23 cellular contexts compared by ENCODE assay signal in the genomic region with DNA sequence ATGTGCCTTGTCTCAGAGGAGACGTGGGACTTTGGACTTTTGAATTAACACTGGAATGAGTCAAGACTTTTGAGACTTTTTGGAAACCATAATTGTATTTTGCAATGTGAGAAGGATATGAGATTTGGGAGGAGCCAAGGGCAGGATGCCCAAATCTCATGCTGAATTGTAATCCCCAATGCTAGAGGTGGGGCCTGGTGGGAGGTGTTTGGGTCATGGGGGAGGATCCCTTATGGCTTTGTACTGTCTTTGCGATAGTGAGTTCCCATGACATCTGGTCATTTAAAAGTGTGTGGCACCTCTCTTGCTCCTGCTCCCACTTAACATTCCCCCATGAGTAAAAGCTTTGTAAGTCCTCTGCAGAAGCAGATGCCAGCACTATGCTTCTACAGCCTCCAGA. TPM values are rescaled to one million over a fixed set of nuclear protein-coding genes. Genes with fewer than 3 reads are reported as not detected.
A peak's percentile ranks its signal among the peaks of the same experiment; 100 is the strongest.
DNase-seq lines count a peak whose midpoint lies in the region; ATAC-seq, FAIRE-seq and TF ChIP-seq lines count a peak whose summit lies in the region.
"Had no signal": no experiment of that assay in that cellular context is flagged by ENCODE, and none has a peak within 500 bp of the region (broad histone marks: within the 10 kb centered on the region; RNA-seq: fewer than 3 reads in every experiment).

No MANE protein-coding gene starts in this region.

- TF ChIP-seq RAD21 in A549 (conservative IDR thresholded peaks at IDR 0.05 in 1 of 2, IDR thresholded peaks at IDR 0.05 in 1 of 2): no peak

- H3K27me3 ChIP-seq in right cardiac atrium (ENCODE audit: control insufficient read depth, insufficient read depth): no peaks in the 10 kb centered on the region
- H3K27me3 ChIP-seq in testis: no peaks in the 10 kb centered on the region

- H3K4me2 ChIP-seq in A549: peak overlapping the region; percentile 10; the same call in 1 of the 3 replicates

- H3K27ac ChIP-seq in A549 (no peak overlapping the region), SK-N-MC (peak overlapping the region; percentile 67), right cardiac atrium (ENCODE audit: low read length) (no peak overlapping the region), testis (no peak overlapping the region)

- CTCF ChIA-PET in A549 (lab: Yijun Ruan, JAX): interaction anchor here (1.0 to 1.7 kb wide), 3 partner anchors 9 to 39 kb away, joined by 3 to 6 read pairs (median 3); partner anchors contain the start of gene FAM149B1

- ATAC-seq in A549 (no peak), right cardiac atrium (peak; percentile 62 to 73), HG02973 (IDR thresholded peaks at IDR 0.05; ENCODE audit: unreplicated experiment) (no peak)
- ATAC-seq: GM12878 had no signal

- peak in 1 of 2 experiments; percentile 9 for DNase-seq in A549 (ENCODE audit: low read depth in 1 of 2, low spot score in 1 of 2)
- DNase-seq in SK-N-MC (ENCODE audit: low read depth, low spot score): no peak
- DNase-seq in fibroblast of the aortic adventitia (ENCODE audit: low read depth): peak; percentile 25
- peak; percentile 64 to 84 (median 71) for DNase-seq in right cardiac atrium
- DNase-seq in testis: no peak
- DNase-seq in midbrain (lab: John Stamatoyannopoulos, UW): no peak
- no peak for DNase-seq in NCI-H1048 (lab: John Stamatoyannopoulos, UW)
- DNase-seq: CD4-positive, CD25-positive, alpha-beta regulatory T cell; DMS 273 treated with DMSO at 0.1 percent for 48 hours; DND-41; IMR-90; MV-4-11; NCI-H1694; NCI-H2081; NCI-H2171; NCI-H345; NCI-H524; OCI-M1 had no signal

- H3K4me1 ChIP-seq in A549 (peaks cover 7% of the 10 kb centered on the region; the same call in 2 of the 3 replicates), right cardiac atrium (ENCODE audit: control insufficient read depth, insufficient read depth, low read length) (no peaks in the 10 kb centered on the region), testis (no peaks in the 10 kb centered on the region)
- H3K4me1 ChIP-seq: HAP-1 had no signal

- no peak for TF ChIP-seq EP300 in A549 (IDR thresholded peaks at IDR 0.05)

- no peak for FAIRE-seq in A549 (lab: Jason Lieb, UNC)
- FAIRE-seq: GM12878, HTR-8/SVneo, RCC 7860 had no signal

- TF ChIP-seq CTCF in A549 (IDR thresholded peaks at IDR 0.05): no peak
- no peak for TF ChIP-seq CTCF in fibroblast of the aortic adventitia (IDR thresholded peaks at IDR 0.05; ENCODE audit: insufficient read depth, low read length)
- no peak for TF ChIP-seq CTCF in testis (IDR thresholded peaks at IDR 0.05)

- H3K36me3 ChIP-seq in SK-N-MC (ENCODE audit: insufficient read depth, low read length): no peaks in the 10 kb centered on the region
- no peaks in the 10 kb centered on the region for H3K36me3 ChIP-seq in testis (ENCODE audit: low read depth, missing control alignments)

- intact Hi-C loops in right cardiac atrium (cut with DNase I) (no loop called here), testis (cut with DNase I; ENCODE audit: low total_unique reads) (no loop called here)

- POLR2A ChIA-PET in A549 (lab: Yijun Ruan, JAX): no interaction called here

- no peak overlapping the region for H3K9ac ChIP-seq in SK-N-MC (ENCODE audit: insufficient read length)

- H3K9me3 ChIP-seq in A549 (peaks cover 8% of the 10 kb centered on the region; the same call in 1 of the 3 replicates), SK-N-MC (ENCODE audit: low read depth, low read length) (no peaks in the 10 kb centered on the region), right cardiac atrium (ENCODE audit: control insufficient read depth, low read length) (no peaks in the 10 kb centered on the region), testis (no peaks in the 10 kb centered on the region)

- WGBS in A549 (ENCODE audit: missing lambda C conversion rate): 83% methylated on average over 2 of the region's 2 CpGs
- WGBS in right cardiac atrium: 57% methylated on average over 2 of the region's 2 CpGs
- 85 to 88% methylated on average over 2 of the region's 2 CpGs for WGBS in testis, 2 donors

- H3K4me3 ChIP-seq in A549 (no peak overlapping the region), SK-N-MC (peak overlapping the region; percentile 15; the same call in 1 of the 2 replicates), fibroblast of the aortic adventitia (ENCODE audit: low read depth, low read length) (no peak overlapping the region), right cardiac atrium (ENCODE audit: low read length) (no peak overlapping the region), testis (no peak overlapping the region)
- H3K4me3 ChIP-seq: GM12878, HAP-1 had no signal

- TF ChIP-seq POLR2A in A549 (IDR thresholded peaks at IDR 0.05; ENCODE audit: low read length) (no peak), testis (IDR thresholded peaks at IDR 0.05) (no peak)

TF ChIP-seq in A549, 52 proteins besides CTCF, POLR2A, EP300 and RAD21:
- TF ChIP-seq, protein P1, sequence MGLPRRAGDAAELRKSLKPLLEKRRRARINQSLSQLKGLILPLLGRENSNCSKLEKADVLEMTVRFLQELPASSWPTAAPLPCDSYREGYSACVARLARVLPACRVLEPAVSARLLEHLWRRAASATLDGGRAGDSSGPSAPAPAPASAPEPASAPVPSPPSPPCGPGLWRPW (IDR thresholded peaks at IDR 0.05): no peak
- TF ChIP-seq HOXA7 (CRISPR knock-in tag; IDR thresholded peaks at IDR 0.05) (no peak), RNF2 (IDR thresholded peaks at IDR 0.05; ENCODE audit: borderline replicate concordance, low read depth) (no peak), MAFK (IDR thresholded peaks at IDR 0.05; ENCODE audit: partially characterized antibody) (no peak), RARB (CRISPR knock-in tag; IDR thresholded peaks at IDR 0.05) (no peak), KDM5A (IDR thresholded peaks at IDR 0.05) (no peak), ZSCAN20 (CRISPR knock-in tag; IDR thresholded peaks at IDR 0.05) (no peak), TP53 (CRISPR knock-in tag; IDR thresholded peaks at IDR 0.05) (no peak), FOSB (CRISPR knock-in tag; IDR thresholded peaks at IDR 0.05) (no peak), SREBF2 (IDR thresholded peaks at IDR 0.05) (no peak)
- TF ChIP-seq, protein P2, sequence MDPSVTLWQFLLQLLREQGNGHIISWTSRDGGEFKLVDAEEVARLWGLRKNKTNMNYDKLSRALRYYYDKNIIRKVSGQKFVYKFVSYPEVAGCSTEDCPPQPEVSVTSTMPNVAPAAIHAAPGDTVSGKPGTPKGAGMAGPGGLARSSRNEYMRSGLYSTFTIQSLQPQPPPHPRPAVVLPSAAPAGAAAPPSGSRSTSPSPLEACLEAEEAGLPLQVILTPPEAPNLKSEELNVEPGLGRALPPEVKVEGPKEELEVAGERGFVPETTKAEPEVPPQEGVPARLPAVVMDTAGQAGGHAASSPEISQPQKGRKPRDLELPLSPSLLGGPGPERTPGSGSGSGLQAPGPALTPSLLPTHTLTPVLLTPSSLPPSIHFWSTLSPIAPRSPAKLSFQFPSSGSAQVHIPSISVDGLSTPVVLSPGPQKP (IDR thresholded peaks at IDR 0.05; ENCODE audit: low read depth, low read length): no peak
TF ChIP-seq in A549: peak in this region for 0.

RNA-seq across cellular contexts. Expression of gene DNAJC9, which starts 39.2 kb away (rescaled TPM):
- polyA plus RNA-seq in A549 (2011; rRNA removed) (42.7 and 56.3 TPM in 2 replicates), A549 (2017; fragmentation: RNase III; extraction: RNeasy Plus Mini Kit Qiagen cat#74134 plus additional on column Dnase treatment) (45.6 to 47.4 TPM (median 46.0 TPM) in 3 replicates), right cardiac atrium (6.5 TPM), testis (ENCODE audit: insufficient read depth, low read depth, low replicate concordance) (18.3 TPM)
- 36.9 and 38.5 TPM in 2 replicates for polyA plus RNA-seq in A549 (2012; cell fraction: cytosol; rRNA removed)
- 26.2 and 32.9 TPM in 2 replicates for polyA plus RNA-seq in A549 (2012; cell fraction: nucleus; rRNA removed)
- polyA minus RNA-seq in A549 (2011; rRNA and poly(A)+ RNA removed): 24.2 and 27.7 TPM in 2 replicates
- total RNA-seq in fibroblast of the aortic adventitia (ENCODE audit: low replicate concordance) (18.7 and 41.0 TPM in 2 replicates), right cardiac atrium (10 to 100 TPM in 2 of 4 donors, 1 to 10 TPM in 2; 7.9 to 10.6 (median 10.2) TPM), testis (10 to 100 TPM; 30.2 to 31.1 TPM)

RNA-seq across cellular contexts. Expression of gene FAM149B1, which starts 40.0 kb away (rescaled TPM):
- polyA plus RNA-seq in A549 (2011; rRNA removed): 25.5 and 26.7 TPM in 2 replicates
- polyA plus RNA-seq in A549 (2012; cell fraction: cytosol; rRNA removed): 8.1 and 8.5 TPM in 2 replicates
- 6.2 and 10.1 TPM in 2 replicates for polyA plus RNA-seq in A549 (2012; cell fraction: nucleus; rRNA removed)
- 6.9 to 8.4 TPM (median 7.0 TPM) in 3 replicates for polyA plus RNA-seq in A549 (2017; fragmentation: RNase III; extraction: RNeasy Plus Mini Kit Qiagen cat#74134 plus additional on column Dnase treatment)
- 18.3 and 24.8 TPM in 2 replicates for polyA minus RNA-seq in A549 (2011; rRNA and poly(A)+ RNA removed)
- 30.8 and 47.5 TPM in 2 replicates for total RNA-seq in fibroblast of the aortic adventitia (ENCODE audit: low replicate concordance)
- total RNA-seq in right cardiac atrium: 10 to 100 TPM; 11.6 to 17.5 (median 15.1) TPM
- 16.2 TPM for polyA plus RNA-seq in right cardiac atrium
- 10 to 100 TPM; 28.7 to 42.0 TPM for total RNA-seq in testis
- polyA plus RNA-seq in testis (ENCODE audit: insufficient read depth, low read depth, low replicate concordance): 65.1 TPM

RNA-seq across cellular contexts. Expression of gene ECD, which starts 40.1 kb away (rescaled TPM):
- 53.3 and 53.6 TPM in 2 replicates for polyA plus RNA-seq in A549 (2011; rRNA removed)
- 15.3 and 18.7 TPM in 2 replicates for polyA plus RNA-seq in A549 (2012; cell fraction: cytosol; rRNA removed)
- polyA plus RNA-seq in A549 (2012; cell fraction: nucleus; rRNA removed): 17.0 and 21.5 TPM in 2 replicates
- polyA plus RNA-seq in A549 (2017; fragmentation: RNase III; extraction: RNeasy Plus Mini Kit Qiagen cat#74134 plus additional on column Dnase treatment): 26.5 to 29.1 TPM (median 27.1 TPM) in 3 replicates
- polyA minus RNA-seq in A549 (2011; rRNA and poly(A)+ RNA removed): 30.6 and 34.3 TPM in 2 replicates
- 24.0 and 33.3 TPM in 2 replicates for total RNA-seq in fibroblast of the aortic adventitia (ENCODE audit: low replicate concordance)
- 10 to 100 TPM; 16.2 to 19.3 (median 17.9) TPM for total RNA-seq in right cardiac atrium
- 10.8 TPM for polyA plus RNA-seq in right cardiac atrium
- total RNA-seq in testis: 10 to 100 TPM; 57.6 to 66.4 TPM
- 35.7 TPM for polyA plus RNA-seq in testis (ENCODE audit: insufficient read depth, low read depth, low replicate concordance)

RNA-seq across cellular contexts. Expression of gene MRPS16, which starts 44.6 kb away (rescaled TPM):
- polyA plus RNA-seq in A549 (2011; rRNA removed): 132 and 162 TPM in 2 replicates
- polyA plus RNA-seq in A549 (2012; cell fraction: cytosol; rRNA removed): 226 and 239 TPM in 2 replicates
- 191 and 202 TPM in 2 replicates for polyA plus RNA-seq in A549 (2012; cell fraction: nucleus; rRNA removed)
- 158 to 166 TPM (median 160 TPM) in 3 replicates for polyA plus RNA-seq in A549 (2017; fragmentation: RNase III; extraction: RNeasy Plus Mini Kit Qiagen cat#74134 plus additional on column Dnase treatment)
- polyA minus RNA-seq in A549 (2011; rRNA and poly(A)+ RNA removed): 155 and 180 TPM in 2 replicates
- 45.4 and 83.2 TPM in 2 replicates for total RNA-seq in fibroblast of the aortic adventitia (ENCODE audit: low replicate concordance)
- total RNA-seq in right cardiac atrium: 10 to 100 TPM; 66.9 to 85.1 (median 79.3) TPM
- 80.0 TPM for polyA plus RNA-seq in right cardiac atrium
- 10 to 100 TPM; 45.7 to 59.6 TPM for total RNA-seq in testis
- polyA plus RNA-seq in testis (ENCODE audit: insufficient read depth, low read depth, low replicate concordance): 83.5 TPM

Comparison
In these comparisons a context has a peak if more than half of its experiments do, and no peak if none do; other contexts are left out.
1. ATAC-seq: peak in right cardiac atrium (2 of 2); none in A549 (0 of 2) and HG02973 (single experiment).
2. DNase-seq: peak in fibroblast of the aortic adventitia (single experiment) and right cardiac atrium (3 of 3); none in SK-N-MC (single experiment), testis (single experiment), midbrain (single experiment) and NCI-H1048 (single experiment).